ENCODE assay signal across 9 cellular contexts in the genomic region with DNA sequence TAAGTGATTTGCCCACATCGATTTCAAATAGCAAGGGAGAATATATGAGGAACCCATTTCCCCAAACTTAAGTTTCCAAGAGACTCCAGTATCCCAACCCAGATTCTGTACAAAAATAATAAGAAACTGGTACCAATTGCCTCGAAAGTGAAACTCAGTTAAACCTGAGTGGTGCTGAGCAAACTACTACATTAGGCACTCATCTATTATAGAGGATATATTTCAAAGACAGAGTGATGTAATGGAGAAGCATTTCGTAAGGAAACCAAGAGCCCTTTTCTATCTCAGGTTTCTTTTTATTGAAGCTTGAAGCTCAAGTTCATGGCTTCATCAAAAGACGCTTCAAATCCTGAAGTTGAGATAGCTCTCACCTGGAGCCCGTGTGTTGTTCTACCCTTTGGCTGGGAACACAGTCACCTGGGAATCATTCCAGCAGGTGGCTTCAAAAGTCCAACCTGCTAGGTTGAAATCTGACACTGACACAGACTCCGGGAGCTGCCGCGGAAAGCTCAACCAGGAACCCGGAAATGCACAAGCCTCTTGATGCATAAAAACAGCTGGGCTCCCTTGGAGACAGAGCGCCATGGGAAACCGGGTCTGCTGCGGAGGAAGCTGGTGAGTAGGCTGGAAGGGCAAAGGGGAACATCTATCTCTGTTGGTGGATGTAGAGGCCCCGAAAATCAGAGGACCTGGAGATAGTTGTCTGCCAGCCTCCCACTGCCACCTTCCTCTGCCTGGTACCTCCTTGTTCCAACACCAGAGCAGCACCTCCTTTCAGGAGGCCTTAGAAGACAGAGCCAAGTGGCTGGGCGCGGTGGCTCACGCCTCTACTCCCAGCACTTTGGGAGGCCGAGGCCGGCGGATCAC. TPM values are rescaled to one million over a fixed set of nuclear protein-coding genes. Genes with fewer than 3 reads are reported as not detected.
DNase-seq lines count a peak whose midpoint lies in the region; ATAC-seq and TF ChIP-seq lines count a peak whose summit lies in the region.
"Had no signal": no experiment of that assay in that cellular context is flagged by ENCODE, and none has a peak within 500 bp of the region (broad histone marks: within the 10 kb centered on the region; RNA-seq: fewer than 3 reads in every experiment).

A gene with protein sequence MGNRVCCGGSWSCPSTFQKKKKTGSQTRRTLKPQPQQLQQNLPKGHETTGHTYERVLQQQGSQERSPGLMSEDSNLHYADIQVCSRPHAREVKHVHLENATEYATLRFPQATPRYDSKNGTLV (plus strand): TSS at position 524 of the 867 bp plus-strand sequence. CDS start 60 bp downstream, at position 584.

- H3K4me1 ChIP-seq in lung (ENCODE audit: control insufficient read depth in 2 of 2, insufficient read depth in 2 of 2, low read length in 2 of 2): peaks cover 4 to 5% of the 10 kb centered on the region in 2 donors
- peaks cover 0 to 20% of the 10 kb centered on the region in 2 experiments for H3K4me1 ChIP-seq in SK-N-SH (ENCODE audit: control insufficient read depth in 1 of 2, insufficient read depth in 2 of 2, low read depth in 1 of 2, low read length in 1 of 2)

- H2AFZ ChIP-seq in SK-N-SH (ENCODE audit: low read depth): no peak within 1 kb of the TSS; the same call in 1 of the 2 replicates

- 51 to 66% methylated on average over 19 of the region's 19 CpGs for WGBS in lung, 2 donors
- WGBS in SK-N-SH (ENCODE audit: low lambda C conversion rate): 89% methylated on average over 19 of the region's 19 CpGs

- no peaks in the 10 kb centered on the region for H3K36me3 Mint-ChIP-seq in chondrocyte (ENCODE audit: low read depth)

- no peaks in the 10 kb centered on the region for H3K36me3 ChIP-seq in lung (ENCODE audit: control insufficient read depth in 2 of 2, insufficient read depth in 2 of 2, low read length in 2 of 2)
- no peaks in the 10 kb centered on the region for H3K36me3 ChIP-seq in SK-N-SH (replicated peaks in 1 of 2; ENCODE audit: control insufficient read depth in 1 of 2, insufficient read depth in 2 of 2, low read length in 1 of 2)

- ATAC-seq in lung (ENCODE audit: insufficient read depth, low FRiP score) (peak; percentile 65), GM21360 (IDR thresholded peaks at IDR 0.05; ENCODE audit: unreplicated experiment) (no peak), GM19467 (IDR thresholded peaks at IDR 0.05; ENCODE audit: unreplicated experiment) (no peak)

- peak within 1 kb of the TSS; percentile 63 for H3K27ac Mint-ChIP-seq in chondrocyte (ENCODE audit: unreplicated experiment)
- H3K27ac Mint-ChIP-seq: stimulated activated naive CD8-positive, alpha-beta T cell treated with anti-CD3 and anti-CD28 coated beads, Interleukin-15, Interleukin-2, amounts not matched to agents 100 ng/mL and 50 ng/mL, for 24 hours had no signal

- H3K79me2 ChIP-seq in SK-N-SH (ENCODE audit: insufficient read depth): no peaks in the 10 kb centered on the region

- H3K4me1 Mint-ChIP-seq in chondrocyte (ENCODE audit: low read depth): peaks cover 72% of the 10 kb centered on the region

- H3K27ac ChIP-seq in lung (ENCODE audit: low read depth in 1 of 2, low read length in 1 of 2) (peak within 1 kb of the TSS; percentile 21 to 78), SK-N-SH (ENCODE audit: low read depth in 2 of 2, low read length in 1 of 2) (no peak within 1 kb of the TSS)

- no peak for TF ChIP-seq EP300 in SK-N-SH (IDR thresholded peaks at IDR 0.05; ENCODE audit: borderline replicate concordance in 1 of 2, low read depth in 1 of 2, low read length in 1 of 2)

- TF ChIP-seq RAD21 in SK-N-SH (IDR thresholded peaks at IDR 0.05; ENCODE audit: low read length): no peak

- H3K9me3 ChIP-seq in lung (ENCODE audit: control insufficient read depth in 2 of 2, insufficient read depth in 1 of 2, low read length in 1 of 2): no peaks in the 10 kb centered on the region
- no peaks in the 10 kb centered on the region for H3K9me3 ChIP-seq in SK-N-SH

- TF ChIP-seq CTCF in chondrocyte (IDR thresholded peaks at IDR 0.05): no peak
- no peak for TF ChIP-seq CTCF in lung (IDR thresholded peaks at IDR 0.05; ENCODE audit: control extremely low read depth, extremely low read depth)
- no peak for TF ChIP-seq CTCF in SK-N-SH (IDR thresholded peaks at IDR 0.05)

- POLR2A ChIA-PET in SK-N-SH (lab: Yijun Ruan, JAX): interaction anchor here (1.4 kb wide), 1 partner anchor 8 kb away, joined by 3 read pairs; no protein-coding TSS in a partner anchor

- no peaks in the 10 kb centered on the region for H3K27me3 Mint-ChIP-seq in chondrocyte (ENCODE audit: low read depth)

- CTCF ChIA-PET in SK-N-SH (lab: Yijun Ruan, JAX): interaction anchor here (1.1 to 1.4 kb wide), 2 partner anchors 13 to 17 kb away, joined by 3 read pairs; no protein-coding TSS in a partner anchor

- no peak within 1 kb of the TSS for H3K4me2 ChIP-seq in SK-N-SH

- H3K4me3 Mint-ChIP-seq in chondrocyte (ENCODE audit: unreplicated experiment): peak within 1 kb of the TSS; percentile 16
- H3K4me3 Mint-ChIP-seq: stimulated activated naive CD8-positive, alpha-beta T cell treated with anti-CD3 and anti-CD28 coated beads, Interleukin-15, Interleukin-2, amounts not matched to agents 100 ng/mL and 50 ng/mL, for 24 hours had no signal

- H3F3A ChIP-seq in SK-N-SH (replicated peaks; ENCODE audit: insufficient read depth): peaks cover 11% of the 10 kb centered on the region

- H3K9me3 Mint-ChIP-seq in chondrocyte (ENCODE audit: low read depth): no peaks in the 10 kb centered on the region
- H3K9me3 Mint-ChIP-seq: stimulated activated naive CD8-positive, alpha-beta T cell treated with anti-CD3 and anti-CD28 coated beads, Interleukin-15, Interleukin-2, amounts not matched to agents 100 ng/mL and 50 ng/mL, for 24 hours had no signal

- peak within 1 kb of the TSS; percentile 24 for H3K4me3 ChIP-seq in lung
- no peak within 1 kb of the TSS for H3K4me3 ChIP-seq in SK-N-SH (ENCODE audit: low read depth in 2 of 2, low read length in 1 of 2)

- DNase-seq in COLO668 (lab: John Stamatoyannopoulos, UW; ENCODE audit: unreplicated experiment) (peak; percentile 91), NCI-H146 (lab: John Stamatoyannopoulos, UW) (peak; percentile 95), chondrocyte (ENCODE audit: low spot score) (no peak), lung (ENCODE audit: low spot score) (peak; percentile 83), cerebellum (ENCODE audit: low spot score) (no peak), SK-N-SH (no peak)

- no peaks in the 10 kb centered on the region for H3K9me2 ChIP-seq in SK-N-SH

- H3K27me3 ChIP-seq in lung (ENCODE audit: control insufficient read depth, insufficient read depth): no peaks in the 10 kb centered on the region
- no peaks in the 10 kb centered on the region for H3K27me3 ChIP-seq in SK-N-SH (ENCODE audit: insufficient read depth)

- no peak within 1 kb of the TSS for H3K9ac ChIP-seq in SK-N-SH

- no peaks in the 10 kb centered on the region for H4K20me1 ChIP-seq in SK-N-SH (ENCODE audit: insufficient read depth)

TF ChIP-seq in SK-N-SH, 30 proteins besides CTCF, POLR2A, EP300 and RAD21:
- TF ChIP-seq, protein P1, sequence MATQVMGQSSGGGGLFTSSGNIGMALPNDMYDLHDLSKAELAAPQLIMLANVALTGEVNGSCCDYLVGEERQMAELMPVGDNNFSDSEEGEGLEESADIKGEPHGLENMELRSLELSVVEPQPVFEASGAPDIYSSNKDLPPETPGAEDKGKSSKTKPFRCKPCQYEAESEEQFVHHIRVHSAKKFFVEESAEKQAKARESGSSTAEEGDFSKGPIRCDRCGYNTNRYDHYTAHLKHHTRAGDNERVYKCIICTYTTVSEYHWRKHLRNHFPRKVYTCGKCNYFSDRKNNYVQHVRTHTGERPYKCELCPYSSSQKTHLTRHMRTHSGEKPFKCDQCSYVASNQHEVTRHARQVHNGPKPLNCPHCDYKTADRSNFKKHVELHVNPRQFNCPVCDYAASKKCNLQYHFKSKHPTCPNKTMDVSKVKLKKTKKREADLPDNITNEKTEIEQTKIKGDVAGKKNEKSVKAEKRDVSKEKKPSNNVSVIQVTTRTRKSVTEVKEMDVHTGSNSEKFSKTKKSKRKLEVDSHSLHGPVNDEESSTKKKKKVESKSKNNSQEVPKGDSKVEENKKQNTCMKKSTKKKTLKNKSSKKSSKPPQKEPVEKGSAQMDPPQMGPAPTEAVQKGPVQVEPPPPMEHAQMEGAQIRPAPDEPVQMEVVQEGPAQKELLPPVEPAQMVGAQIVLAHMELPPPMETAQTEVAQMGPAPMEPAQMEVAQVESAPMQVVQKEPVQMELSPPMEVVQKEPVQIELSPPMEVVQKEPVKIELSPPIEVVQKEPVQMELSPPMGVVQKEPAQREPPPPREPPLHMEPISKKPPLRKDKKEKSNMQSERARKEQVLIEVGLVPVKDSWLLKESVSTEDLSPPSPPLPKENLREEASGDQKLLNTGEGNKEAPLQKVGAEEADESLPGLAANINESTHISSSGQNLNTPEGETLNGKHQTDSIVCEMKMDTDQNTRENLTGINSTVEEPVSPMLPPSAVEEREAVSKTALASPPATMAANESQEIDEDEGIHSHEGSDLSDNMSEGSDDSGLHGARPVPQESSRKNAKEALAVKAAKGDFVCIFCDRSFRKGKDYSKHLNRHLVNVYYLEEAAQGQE (IDR thresholded peaks at IDR 0.05; ENCODE audit: low read depth, low read length): no peak
- no peak for TF ChIP-seq NRF1 (IDR thresholded peaks at IDR 0.05; ENCODE audit: low read depth, low read length)
- no peak for TF ChIP-seq GATA2 (CRISPR knock-in tag; IDR thresholded peaks at IDR 0.05)
- TF ChIP-seq FOXM1 (IDR thresholded peaks at IDR 0.05; ENCODE audit: low read depth): no peak
- TF ChIP-seq RXRA (IDR thresholded peaks at IDR 0.05; ENCODE audit: borderline replicate concordance, low read depth): no peak
- TF ChIP-seq, protein P2, sequence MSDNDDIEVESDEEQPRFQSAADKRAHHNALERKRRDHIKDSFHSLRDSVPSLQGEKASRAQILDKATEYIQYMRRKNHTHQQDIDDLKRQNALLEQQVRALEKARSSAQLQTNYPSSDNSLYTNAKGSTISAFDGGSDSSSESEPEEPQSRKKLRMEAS (IDR thresholded peaks at IDR 0.05; ENCODE audit: low read depth): no peak

RNA-seq across cellular contexts. Expression of the gene that starts here (rescaled TPM):
- total RNA-seq in chondrocyte (0.67 to 2.0 TPM (median 0.72 TPM) in 3 replicates), lung (10 to 100 TPM; 11.1 to 16.0 TPM), cerebellum (not detected)
- polyA plus RNA-seq in lung (10 to 100 TPM; 14.6 to 20.4 TPM), SK-N-SH (2012; rRNA removed) (not detected in 2 replicates)
- polyA plus RNA-seq in SK-N-SH (2012; cell fraction: cytosol; rRNA removed): not detected in 2 replicates
- not detected in 2 replicates for polyA plus RNA-seq in SK-N-SH (2012; cell fraction: nucleus; rRNA removed)

Comparison
In these comparisons a context has a peak if more than half of its experiments do, and no peak if none do; other contexts are left out.
1. RNA of the gene that starts here (polyA plus RNA-seq): 14.6 to 20.4 TPM in lung; not detected in SK-N-SH; every median in the first group is over 10 times any median in the second.
2. DNase-seq: peak in COLO668 (single experiment), NCI-H146 (single experiment) and lung (single experiment); none in chondrocyte (single experiment), cerebellum (single experiment) and SK-N-SH (single experiment).
3. H3K27ac ChIP-seq: peak in lung (2 of 2); none in SK-N-SH (0 of 2).